In the genomic region with DNA sequence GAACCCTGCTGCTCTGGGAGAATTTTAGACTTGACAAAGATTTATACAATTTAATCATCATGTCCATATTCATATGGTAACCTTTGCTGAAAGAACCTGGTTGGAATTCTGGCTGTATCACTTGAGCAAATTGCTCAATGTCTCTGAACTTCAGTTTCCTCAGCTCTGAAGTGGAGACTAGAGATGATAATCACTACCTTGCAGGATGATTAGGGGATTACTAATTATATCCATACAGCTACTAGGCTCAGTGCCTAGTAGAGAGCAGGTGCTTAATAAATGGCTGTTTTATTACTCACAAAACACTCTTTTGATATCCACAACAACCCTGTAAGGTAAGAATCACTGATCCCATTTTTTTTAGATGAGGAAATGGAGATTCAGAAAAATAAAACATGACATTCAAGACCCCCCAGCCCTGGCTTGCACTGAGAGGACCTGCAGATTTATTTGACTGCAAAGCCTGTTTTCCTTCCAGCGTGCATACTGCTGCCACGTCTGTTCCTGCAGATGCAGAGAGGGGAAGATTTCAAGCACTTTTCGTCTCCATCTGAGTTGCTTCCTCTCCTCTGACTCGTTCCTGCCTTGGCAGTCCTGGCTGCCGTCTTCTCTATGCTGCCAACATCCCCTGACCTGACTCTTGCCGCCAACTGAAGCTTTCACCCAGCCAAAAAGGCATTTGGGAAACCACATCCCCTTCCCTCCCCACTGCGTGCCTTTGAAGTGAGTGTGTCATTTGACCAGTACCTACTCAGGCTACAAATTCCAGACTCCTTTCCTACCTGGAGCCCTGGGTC, we compare ENCODE assay signal across 8 cellular contexts.
DNase-seq lines count a peak whose midpoint lies in the region; ATAC-seq and TF ChIP-seq lines count a peak whose summit lies in the region.

No MANE protein-coding gene starts in this region.

- H3K9me3 Mint-ChIP-seq in dendritic cell treated with granulocyte-macrophage colony-stimulating factor and Interleukin-4, amounts not matched to agents 40 ng/mL and 50 ng/mL, for 4 days = no peaks in the 10 kb centered on the region
- no peaks in the 10 kb centered on the region for H3K9me3 Mint-ChIP-seq in nephron

- H3K4me3 Mint-ChIP-seq in dendritic cell treated with granulocyte-macrophage colony-stimulating factor and Interleukin-4, amounts not matched to agents 40 ng/mL and 50 ng/mL, for 4 days = no peak overlapping the region
- peak overlapping the region in 2 of 3 experiments; percentile 2 to 62 for H3K4me3 Mint-ChIP-seq in nephron

- intact Hi-C loops in dendritic cell treated with granulocyte-macrophage colony-stimulating factor and Interleukin-4, amounts not matched to agents 40 ng/mL and 50 ng/mL, for 4 days (cut with micrococcal nuclease) = no loop called here

- DNase-seq in Ammon's horn (ENCODE audit: low spot score) (peak; percentile 28), NCI-H2081 treated with DMSO at 0.1 percent for 48 hours (lab: John Stamatoyannopoulos, UW) (peak; percentile 44), globus pallidus (ENCODE audit: low spot score) (no peak), COLO668 (lab: John Stamatoyannopoulos, UW; ENCODE audit: unreplicated experiment) (no peak)

- peaks cover 29% of the 10 kb centered on the region for H3K27me3 Mint-ChIP-seq in dendritic cell treated with granulocyte-macrophage colony-stimulating factor and Interleukin-4, amounts not matched to agents 40 ng/mL and 50 ng/mL, for 4 days
- H3K27me3 Mint-ChIP-seq in nephron (ENCODE audit: low read depth) = no peaks in the 10 kb centered on the region

- no peak for ATAC-seq in HG02610 (IDR thresholded peaks at IDR 0.05; ENCODE audit: unreplicated experiment)
- ATAC-seq in GM21447 (IDR thresholded peaks at IDR 0.05; ENCODE audit: unreplicated experiment) = no peak

- no peaks in the 10 kb centered on the region for H3K36me3 Mint-ChIP-seq in dendritic cell treated with granulocyte-macrophage colony-stimulating factor and Interleukin-4, amounts not matched to agents 40 ng/mL and 50 ng/mL, for 4 days (ENCODE audit: low read depth)
- H3K36me3 Mint-ChIP-seq in nephron (ENCODE audit: low read depth) = no peaks in the 10 kb centered on the region

- H3K4me1 Mint-ChIP-seq in dendritic cell treated with granulocyte-macrophage colony-stimulating factor and Interleukin-4, amounts not matched to agents 40 ng/mL and 50 ng/mL, for 4 days (ENCODE audit: low read depth) = peaks cover 9% of the 10 kb centered on the region
- H3K4me1 Mint-ChIP-seq in nephron = peaks cover 36% of the 10 kb centered on the region

- no peak for TF ChIP-seq CTCF in nephron (IDR thresholded peaks at IDR 0.05; ENCODE audit: unreplicated experiment in 3 of 3)

- H3K27ac Mint-ChIP-seq in dendritic cell treated with granulocyte-macrophage colony-stimulating factor and Interleukin-4, amounts not matched to agents 40 ng/mL and 50 ng/mL, for 4 days = peak overlapping the region; percentile 9
- H3K27ac Mint-ChIP-seq in nephron = peak overlapping the region in 2 of 3 experiments; percentile 4 to 88

Comparison
In these comparisons a context has a peak if more than half of its experiments do, and no peak if none do; other contexts are left out.
1. DNase-seq: peak in Ammon's horn (single experiment) and NCI-H2081 treated with DMSO at 0.1 percent for 48 hours (single experiment); none in globus pallidus (single experiment) and COLO668 (single experiment).